Comparison of ENCODE assay signal across 15 cellular contexts in the genomic region with DNA sequence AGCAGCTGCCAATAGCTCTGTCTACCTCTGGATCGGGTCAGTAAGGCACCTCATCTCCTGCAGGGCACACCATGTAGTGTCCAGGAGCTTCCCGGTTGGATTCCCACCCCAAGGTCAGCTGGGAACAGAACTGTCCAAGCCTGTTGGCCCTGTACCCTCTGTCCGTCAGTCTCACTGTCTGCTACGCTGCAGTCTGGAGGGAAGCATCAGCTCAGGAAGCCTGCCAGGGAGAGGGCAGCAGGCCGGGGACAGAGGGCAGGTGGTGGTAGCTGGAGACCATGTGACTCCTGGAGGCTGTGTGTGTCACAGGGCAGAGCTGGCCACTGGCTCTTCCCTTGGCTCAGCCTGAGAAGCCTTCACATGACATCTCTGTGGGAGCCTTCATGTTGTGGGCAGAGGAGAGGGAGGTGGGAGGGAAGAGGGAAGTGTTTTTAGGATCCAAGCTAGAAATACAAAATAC.
DNase-seq lines count a peak whose midpoint lies in the region; ATAC-seq and TF ChIP-seq lines count a peak whose summit lies in the region.
"Had no signal": no experiment of that assay in that cellular context is flagged by ENCODE, and none has a peak within 500 bp of the region (broad histone marks: within the 10 kb centered on the region; RNA-seq: fewer than 3 reads in every experiment).

No MANE protein-coding gene starts in this region.

- no peak for TF ChIP-seq POLR2A in heart left ventricle (IDR thresholded peaks at IDR 0.05)
- TF ChIP-seq POLR2A in vagina (IDR thresholded peaks at IDR 0.05): no peak

- no peaks in the 10 kb centered on the region for H3K36me3 ChIP-seq in heart left ventricle
- no peaks in the 10 kb centered on the region for H3K36me3 ChIP-seq in vagina
- H3K36me3 ChIP-seq: esophagus muscularis mucosa had no signal

- DNase-seq in NCI-H146 (lab: John Stamatoyannopoulos, UW): peak; percentile 17
- no peak for DNase-seq in NCI-H146 treated with DMSO at 0.1 percent for 48 hours (lab: John Stamatoyannopoulos, UW; ENCODE audit: unreplicated experiment)
- peak in 4 of 5 donors; percentile 66 to 82 (median 76) for DNase-seq in heart left ventricle
- DNase-seq in osteocyte (ENCODE audit: extremely low spot score, unreplicated experiment): no peak
- DNase-seq in vagina (ENCODE audit: extremely low spot score in 2 of 2): no peak
- no peak for DNase-seq in activated T-cell treated with anti-CD3 and anti-CD28 coated beads, Interleukin-2, amount 50 U/mL, for 1 hour
- DNase-seq in T-helper 1 cell: no peak
- DNase-seq in NCI-H187 treated with DMSO at 0.1 percent for 48 hours (lab: John Stamatoyannopoulos, UW): no peak
- DNase-seq: activated B cell treated with CpG ODN at 0.5 μM for 24 hours; activated CD8-positive, alpha-beta memory T cell treated with anti-CD3 and anti-CD28 coated beads, Interleukin-2, amount 50 U/mL, for 48 hours; activated naive CD8-positive, alpha-beta T cell treated with anti-CD3 and anti-CD28 coated beads, Interleukin-2, amount 10 ng/mL, durations not matched to agents 7 days and 5 days; KG1 had no signal

- no peak overlapping the region for H3K4me3 Mint-ChIP-seq in osteocyte (ENCODE audit: unreplicated experiment)
- H3K4me3 Mint-ChIP-seq: activated B cell treated with CpG ODN at 0.5 μM for 24 hours; activated naive CD8-positive, alpha-beta T cell treated with anti-CD3 and anti-CD28 coated beads, Interleukin-2, amount 10 ng/mL, durations not matched to agents 7 days and 5 days had no signal

- peak; percentile 55 to 72 (median 68) for ATAC-seq in heart left ventricle

- H3K27me3 Mint-ChIP-seq in osteocyte (ENCODE audit: unreplicated experiment): peaks cover 11% of the 10 kb centered on the region

- H3K9me3 ChIP-seq in heart left ventricle: no peaks in the 10 kb centered on the region
- H3K9me3 ChIP-seq in vagina: no peaks in the 10 kb centered on the region
- H3K9me3 ChIP-seq: esophagus muscularis mucosa had no signal

- no peaks in the 10 kb centered on the region for H3K9me3 Mint-ChIP-seq in osteocyte (ENCODE audit: unreplicated experiment)
- H3K9me3 Mint-ChIP-seq: activated B cell treated with CpG ODN at 0.5 μM for 24 hours; activated naive CD8-positive, alpha-beta T cell treated with anti-CD3 and anti-CD28 coated beads, Interleukin-2, amount 10 ng/mL, durations not matched to agents 7 days and 5 days had no signal

- H3K4me3 ChIP-seq in heart left ventricle: no peak overlapping the region
- no peak overlapping the region for H3K4me3 ChIP-seq in vagina
- H3K4me3 ChIP-seq: esophagus muscularis mucosa, SK-N-MC had no signal

- TF ChIP-seq CTCF in heart left ventricle (IDR thresholded peaks at IDR 0.05) (no peak), osteocyte (IDR thresholded peaks at IDR 0.05) (no peak), vagina (IDR thresholded peaks at IDR 0.05) (no peak)

- peak overlapping the region; percentile 64 for H3K27ac Mint-ChIP-seq in osteocyte (ENCODE audit: unreplicated experiment)
- H3K27ac Mint-ChIP-seq: activated B cell treated with CpG ODN at 0.5 μM for 24 hours; activated naive CD8-positive, alpha-beta T cell treated with anti-CD3 and anti-CD28 coated beads, Interleukin-2, amount 10 ng/mL, durations not matched to agents 7 days and 5 days had no signal

- peaks cover 36% of the 10 kb centered on the region for H3K4me1 Mint-ChIP-seq in osteocyte (ENCODE audit: unreplicated experiment)
- H3K4me1 Mint-ChIP-seq: activated B cell treated with CpG ODN at 0.5 μM for 24 hours; activated naive CD8-positive, alpha-beta T cell treated with anti-CD3 and anti-CD28 coated beads, Interleukin-2, amount 10 ng/mL, durations not matched to agents 7 days and 5 days had no signal

- H3K4me1 ChIP-seq in heart left ventricle: peaks cover 0 to 46% (median 7%) of the 10 kb centered on the region in 12 donors
- peaks cover 20% of the 10 kb centered on the region for H3K4me1 ChIP-seq in vagina

- H3K27ac ChIP-seq in heart left ventricle: peak overlapping the region in 11 of 12 donors; percentile 46 to 89 (median 79)
- peak overlapping the region; percentile 69 for H3K27ac ChIP-seq in vagina
- H3K27ac ChIP-seq: 22Rv1, esophagus muscularis mucosa, SK-N-MC had no signal

- no peaks in the 10 kb centered on the region for H3K36me3 Mint-ChIP-seq in osteocyte (ENCODE audit: unreplicated experiment)
- H3K36me3 Mint-ChIP-seq: activated naive CD8-positive, alpha-beta T cell treated with anti-CD3 and anti-CD28 coated beads, Interleukin-2, amount 10 ng/mL, durations not matched to agents 7 days and 5 days had no signal

- H3K27me3 ChIP-seq in heart left ventricle: peaks cover 0 to 14% (median 0%) of the 10 kb centered on the region in 9 donors
- no peaks in the 10 kb centered on the region for H3K27me3 ChIP-seq in vagina

- intact Hi-C loops in heart left ventricle (cut with DNase I): loop anchor here in 8 of 10 donors (2.0 to 10.0 kb wide), 7 partner anchors 94 to 466 kb away; a partner anchor contains a TSS
- intact Hi-C loops in vagina (cut with DNase I): no loop called here

- WGBS in heart left ventricle, 4 donors: 35 to 51% (median 47%) methylated on average over 4 to 5 of the region's 5 CpGs

Comparison
In these comparisons a context has a peak if more than half of its experiments do, and no peak if none do; other contexts are left out.
1. DNase-seq: peak in NCI-H146 (single experiment) and heart left ventricle (4 of 5); none in NCI-H146 treated with DMSO at 0.1 percent for 48 hours (single experiment), osteocyte (single experiment), vagina (0 of 2), activated T-cell treated with anti-CD3 and anti-CD28 coated beads, Interleukin-2, amount 50 U/mL, for 1 hour (single experiment), T-helper 1 cell (0 of 5) and NCI-H187 treated with DMSO at 0.1 percent for 48 hours (single experiment).